ENCODE assay signal across 19 cellular contexts in the genomic region with DNA sequence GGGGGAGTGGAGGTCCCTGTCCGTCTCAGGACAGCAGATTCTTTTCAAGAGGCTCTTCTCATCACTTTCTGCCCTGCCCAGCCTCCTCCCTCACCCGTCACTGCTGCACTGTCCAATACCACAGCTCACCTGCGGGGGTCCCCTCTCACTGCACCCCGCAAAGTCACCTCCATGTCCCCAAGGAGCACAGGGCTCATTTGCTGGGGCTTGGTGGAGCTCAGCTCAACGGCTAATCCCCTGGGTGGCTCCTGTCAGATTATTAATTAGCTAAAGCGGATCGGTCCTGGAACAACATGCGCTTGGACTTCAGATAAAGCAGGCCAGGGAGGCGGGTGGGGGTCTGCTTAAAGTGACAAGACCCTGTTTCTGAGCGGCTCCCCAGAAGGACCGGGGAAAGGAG. TPM values are rescaled to one million over a fixed set of nuclear protein-coding genes. Genes with fewer than 3 reads are reported as not detected.
DNase-seq lines count a peak whose midpoint lies in the region; ATAC-seq and TF ChIP-seq lines count a peak whose summit lies in the region.
"Had no signal": no experiment of that assay in that cellular context is flagged by ENCODE, and none has a peak within 500 bp of the region (broad histone marks: within the 10 kb centered on the region; RNA-seq: fewer than 3 reads in every experiment).

No MANE protein-coding gene starts in this region.

- H3K9me3 Mint-ChIP-seq in stimulated activated naive CD8-positive, alpha-beta T cell treated with anti-CD3 and anti-CD28 coated beads, Interleukin-15, amount 100 ng/mL, for 72 hours = no peaks in the 10 kb centered on the region
- H3K9me3 Mint-ChIP-seq: dendritic cell treated with granulocyte-macrophage colony-stimulating factor and Interleukin-4, amounts not matched to agents 40 ng/mL and 50 ng/mL, for 4 days; immature natural killer cell; memory B cell; natural killer cell had no signal

- H3K27me3 Mint-ChIP-seq in stimulated activated naive CD8-positive, alpha-beta T cell treated with anti-CD3 and anti-CD28 coated beads, Interleukin-15, amount 100 ng/mL, for 72 hours = no peaks in the 10 kb centered on the region

- peak; percentile 47 for ATAC-seq in stimulated activated naive CD8-positive, alpha-beta T cell treated with anti-CD3 and anti-CD28 coated beads, Interleukin-15, amount 100 ng/mL, for 72 hours
- no peak for ATAC-seq in HG02938 (IDR thresholded peaks at IDR 0.05; ENCODE audit: unreplicated experiment)
- ATAC-seq in GM18870 (IDR thresholded peaks at IDR 0.05; ENCODE audit: unreplicated experiment) = no peak
- ATAC-seq: natural killer cell had no signal

- H3K27ac ChIP-seq in left ventricle myocardium inferior (replicated peaks) = no peak overlapping the region
- H3K27ac ChIP-seq: RWPE1 had no signal

- no peak overlapping the region for H3K27ac Mint-ChIP-seq in stimulated activated naive CD8-positive, alpha-beta T cell treated with anti-CD3 and anti-CD28 coated beads, Interleukin-15, amount 100 ng/mL, for 72 hours
- H3K27ac Mint-ChIP-seq: dendritic cell treated with granulocyte-macrophage colony-stimulating factor and Interleukin-4, amounts not matched to agents 40 ng/mL and 50 ng/mL, for 4 days; immature natural killer cell; memory B cell; natural killer cell had no signal

- no peak for DNase-seq in left ventricle myocardium inferior
- DNase-seq in cardiac septum (ENCODE audit: low spot score) = no peak
- peak; percentile 99 for DNase-seq in NCI-H82 (lab: John Stamatoyannopoulos, UW)
- peak; percentile 46 for DNase-seq in iPS-NIHi7 (ENCODE audit: extremely low spot score)
- no peak for DNase-seq in stimulated activated naive CD8-positive, alpha-beta T cell treated with anti-CD3 and anti-CD28 coated beads, Interleukin-15, amount 100 ng/mL, for 72 hours
- no peak for DNase-seq in NCI-H2029 treated with DMSO at 0.1 percent for 48 hours (lab: John Stamatoyannopoulos, UW)
- DNase-seq: activated CD4-positive, CD25-positive, alpha-beta regulatory T cell; activated gamma-delta T cell treated with Interleukin-2 at 50 U/mL for 16 hours; erythroblast; HCEC 1CT; immature natural killer cell; natural killer cell; NCI-H2081; NK-92 treated with Interleukin-12 subunit alpha and Interleukin-12 subunit beta, amount 100 ng/mL, for 24 hours had no signal

- peak; percentile 12 for TF ChIP-seq CTCF in left ventricle myocardium inferior (IDR thresholded peaks at IDR 0.05; ENCODE audit: borderline replicate concordance)

- peaks cover 8% of the 10 kb centered on the region for H3K4me1 Mint-ChIP-seq in stimulated activated naive CD8-positive, alpha-beta T cell treated with anti-CD3 and anti-CD28 coated beads, Interleukin-15, amount 100 ng/mL, for 72 hours
- H3K4me1 Mint-ChIP-seq: memory B cell, natural killer cell had no signal

- peaks cover 64% of the 10 kb centered on the region for H3K4me1 ChIP-seq in left ventricle myocardium inferior

- no peaks in the 10 kb centered on the region for H3K27me3 ChIP-seq in left ventricle myocardium inferior (ENCODE audit: low read depth)

- intact Hi-C loops in left ventricle myocardium inferior (cut with micrococcal nuclease) (no loop called here), cardiac septum (cut with DNase I) (no loop called here)

- no peak overlapping the region for H3K4me3 Mint-ChIP-seq in stimulated activated naive CD8-positive, alpha-beta T cell treated with anti-CD3 and anti-CD28 coated beads, Interleukin-15, amount 100 ng/mL, for 72 hours
- H3K4me3 Mint-ChIP-seq: dendritic cell treated with granulocyte-macrophage colony-stimulating factor and Interleukin-4, amounts not matched to agents 40 ng/mL and 50 ng/mL, for 4 days; immature natural killer cell; memory B cell; natural killer cell had no signal

- no peaks in the 10 kb centered on the region for H3K9me3 ChIP-seq in left ventricle myocardium inferior (replicated peaks)

- no peak overlapping the region for H3K4me3 ChIP-seq in left ventricle myocardium inferior

- H3K36me3 ChIP-seq in left ventricle myocardium inferior = no peaks in the 10 kb centered on the region

RNA-seq across cellular contexts. Expression of a gene that starts 43.2 kb away (rescaled TPM):
- total RNA-seq in left ventricle myocardium inferior = 56.3 TPM
- total RNA-seq in cardiac septum = 82.0 TPM

Comparison
In these comparisons a context has a peak if more than half of its experiments do, and no peak if none do; other contexts are left out.
1. DNase-seq: peak in NCI-H82 (single experiment) and iPS-NIHi7 (single experiment); none in left ventricle myocardium inferior (single experiment), cardiac septum (single experiment), stimulated activated naive CD8-positive, alpha-beta T cell treated with anti-CD3 and anti-CD28 coated beads, Interleukin-15, amount 100 ng/mL, for 72 hours (0 of 2) and NCI-H2029 treated with DMSO at 0.1 percent for 48 hours (single experiment).